ENCODE assay signal across 1 cellular context in genomic region chr1:201778279-201779023, GRCh38.
TF ChIP-seq lines count a peak whose summit lies in the region.

No MANE protein-coding gene starts in this region.

TF ChIP-seq in K562, 482 proteins besides CTCF, POLR2A, EP300 and RAD21:
- 0 out of 2 replicates have a peak, but pooled peaks have one; percentile 19 for TF ChIP-seq ZBTB26 (CRISPR knock-in tag; IDR thresholded peaks at IDR 0.05)
- TF ChIP-seq MAZ (CRISPR knock-in tag; conservative IDR thresholded peaks at IDR 0.05 in 1 of 2, IDR thresholded peaks at IDR 0.05 in 1 of 2) = 0 out of 4 replicates have a peak, but pooled peaks of 1 of the 2 experiments have one; percentile 13
- TF ChIP-seq TFE3 (CRISPR knock-in tag; IDR thresholded peaks at IDR 0.05) = no peak
- no peak for TF ChIP-seq SLC30A9 (CRISPR knock-in tag; IDR thresholded peaks at IDR 0.05)
- no peak for TF ChIP-seq IFI16 (CRISPR knock-in tag; IDR thresholded peaks at IDR 0.05)
